In genomic region chr19:38402967-38403674, GRCh38 we compare ENCODE assay signal across 8 cellular contexts. TPM values are rescaled to one million over a fixed set of nuclear protein-coding genes. Genes with fewer than 3 reads are reported as not detected.
DNase-seq lines count a peak whose midpoint lies in the region; ATAC-seq and TF ChIP-seq lines count a peak whose summit lies in the region.

Gene FAM98C, plus strand, starts transcription at chr19:38403093. Its CDS starts 61 bp downstream, at chr19:38403154.

- peaks cover 26% of the 10 kb centered on the region for H3K36me3 Mint-ChIP-seq in activated T-cell treated with anti-CD3 and anti-CD28 coated beads, Interleukin-2, amount 50 U/mL, for 24 hours (ENCODE audit: low read depth)

- no peaks in the 10 kb centered on the region for H3K9me3 Mint-ChIP-seq in activated T-cell treated with anti-CD3 and anti-CD28 coated beads, Interleukin-2, amount 50 U/mL, for 24 hours

- H3K9me2 ChIP-seq in PC-9 (ENCODE audit: insufficient read depth) = no peaks in the 10 kb centered on the region

- intact Hi-C loops in PC-9 (cut with micrococcal nuclease; ENCODE audit: unreplicated experiment) = loop anchor here (1.0 to 10.0 kb wide), 6 partner anchors 67 to 549 kb away; partner anchors contain the start of genes ECH1, MRPS12 and SARS2

- H3K4me3 Mint-ChIP-seq in activated T-cell treated with anti-CD3 and anti-CD28 coated beads, Interleukin-2, amount 50 U/mL, for 24 hours = peak within 1 kb of the TSS; percentile 84

- POLR2A ChIA-PET in PC-9 (lab: Charles Lee; ENCODE audit: unreplicated experiment) = interaction anchor here (0.6 to 1.2 kb wide), 13 partner anchors 9 to 1033 kb away, joined by 3 to 11 read pairs (median 4); partner anchors contain the start of genes GGN, MED29, PSMD8 and RPS16

- H3K79me2 ChIP-seq in PC-9 (ENCODE audit: low read depth) = 0 out of 2 replicates have a peak, but pooled peaks cover 4% of the 10 kb centered on the region

- ATAC-seq in GM21717 (IDR thresholded peaks at IDR 0.05; ENCODE audit: unreplicated experiment) (peak; percentile 72), esophagus mucosa (peak; percentile 98)

- peak within 1 kb of the TSS; percentile 94 for H3K4me3 ChIP-seq in PC-9

- CTCF ChIA-PET in PC-9 (lab: Charles Lee) = interaction anchor here (0.5 to 2.5 kb wide), 25 partner anchors 15 to 986 kb away, joined by 3 to 29 read pairs (median 5); partner anchors contain the start of genes GGN, MRPS12, SARS2 and SPRED3

- no peak within 1 kb of the TSS for H3K27ac ChIP-seq in PC-9

- H3K4me1 ChIP-seq in PC-9 (replicated peaks; ENCODE audit: insufficient read depth) = peaks cover 8% of the 10 kb centered on the region; the same call in 1 of the 2 replicates

- no peaks in the 10 kb centered on the region for H3F3A ChIP-seq in PC-9 (ENCODE audit: insufficient read depth, low read depth)

- peaks cover 15% of the 10 kb centered on the region for H3K4me1 Mint-ChIP-seq in activated T-cell treated with anti-CD3 and anti-CD28 coated beads, Interleukin-2, amount 50 U/mL, for 24 hours (ENCODE audit: low read depth)

- no peaks in the 10 kb centered on the region for H3K36me3 ChIP-seq in PC-9 (ENCODE audit: low read depth)

- peak within 1 kb of the TSS; percentile 90 for H3K4me2 ChIP-seq in PC-9

- no TSS peak for BruUV-seq in PC-9 (replicated peaks; lab: Mats Ljungman, UMichigan)

- no peaks in the 10 kb centered on the region for H3K27me3 Mint-ChIP-seq in activated T-cell treated with anti-CD3 and anti-CD28 coated beads, Interleukin-2, amount 50 U/mL, for 24 hours

- no peaks in the 10 kb centered on the region for H4K20me1 ChIP-seq in PC-9 (ENCODE audit: insufficient read depth)

- H3K9me3 ChIP-seq in PC-9 (ENCODE audit: insufficient read depth, low read depth) = no peaks in the 10 kb centered on the region

- H2AFZ ChIP-seq in PC-9 = peak within 1 kb of the TSS; percentile 93

- H3K27ac Mint-ChIP-seq in activated T-cell treated with anti-CD3 and anti-CD28 coated beads, Interleukin-2, amount 50 U/mL, for 24 hours = peak within 1 kb of the TSS; percentile 93

- no peaks in the 10 kb centered on the region for H3K27me3 ChIP-seq in PC-9 (ENCODE audit: insufficient read depth, low read depth)

- peak; percentile 94 for TF ChIP-seq CTCF in PC-9 (conservative IDR thresholded peaks at IDR 0.05)

- DNase-seq in DMS53 treated with DMSO at 0.1 percent for 48 hours (lab: John Stamatoyannopoulos, UW; ENCODE audit: unreplicated experiment) (peak; percentile 96), KBM-7 (peak; percentile 99), PC-9 (peak; percentile 90 to 97), myocyte (ENCODE audit: low read depth) (peak; percentile 95)
- peak; percentile 99 for DNase-seq in activated T-cell treated with anti-CD3 and anti-CD28 coated beads, Interleukin-2, amount 50 U/mL, for 24 hours
- DNase-seq in stimulated activated CD8-positive, alpha-beta memory T cell treated with anti-CD3 and anti-CD28 coated beads, Interleukin-7, amount 100 ng/mL, for 48 hours (ENCODE audit: extremely low read depth in 1 of 2, low read depth in 1 of 2) = peak; percentile 94 to 96

- in situ Hi-C loops in KBM-7 (cut with MboI; ENCODE audit: low pct_unique_long_range_greater_than_20kb, low sequenced_read_pairs) = no loop called here

RNA-seq across cellular contexts. Expression of gene FAM98C, which starts in this region (rescaled TPM):
- total RNA-seq in PC-9 (2021) = 15.8 and 19.5 TPM in 2 replicates
- 20.8 TPM for total RNA-seq in esophagus mucosa
- total RNA-seq in myocyte = 11.7 and 11.8 TPM in 2 replicates
- polyA plus RNA-seq in myocyte (2012) = 20.3 TPM
